ENCODE assay signal across 21 cellular contexts in the genomic region with DNA sequence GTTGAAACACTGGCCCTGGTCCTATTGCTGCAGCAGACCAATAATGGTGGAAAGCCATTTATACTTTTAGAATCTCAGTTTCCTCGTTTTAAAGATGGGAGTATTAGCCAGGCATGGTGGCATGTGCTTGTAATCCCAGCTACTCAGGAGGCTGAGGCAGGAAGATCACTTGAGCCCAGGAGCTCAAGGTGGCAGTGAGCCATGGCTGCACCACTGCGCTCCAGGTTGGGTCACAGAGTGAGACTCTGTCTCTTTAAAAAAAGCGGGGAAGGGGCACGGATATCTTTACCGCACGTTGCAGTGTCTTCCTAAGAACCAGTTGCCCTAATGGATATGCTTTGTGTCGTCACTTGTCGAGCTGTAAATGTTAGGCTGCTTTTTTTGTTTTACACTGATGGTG. TPM values are rescaled to one million over a fixed set of nuclear protein-coding genes. Genes with fewer than 3 reads are reported as not detected.
DNase-seq lines count a peak whose midpoint lies in the region; ATAC-seq and TF ChIP-seq lines count a peak whose summit lies in the region.
"Had no signal": no experiment of that assay in that cellular context is flagged by ENCODE, and none has a peak within 500 bp of the region (broad histone marks: within the 10 kb centered on the region; RNA-seq: fewer than 3 reads in every experiment).

No MANE protein-coding gene starts in this region.

- no peaks in the 10 kb centered on the region for H3K9me3 ChIP-seq in mesenchymal stem cell (ENCODE audit: control insufficient read depth, low read length)
- H3K9me3 ChIP-seq in stomach smooth muscle (ENCODE audit: control insufficient read depth in 2 of 2, low read length in 2 of 2) = no peaks in the 10 kb centered on the region
- no peaks in the 10 kb centered on the region for H3K9me3 ChIP-seq in PC-3 (ENCODE audit: low read length)
- H3K9me3 ChIP-seq: Peyer's patch had no signal

- H3K14ac ChIP-seq in mesenchymal stem cell (ENCODE audit: low read length in 2 of 2) = no peak overlapping the region

- H4K20me1 ChIP-seq in PC-3 (ENCODE audit: low read length) = 0 out of 2 replicates have a peak, but pooled peaks cover 5% of the 10 kb centered on the region

- H3K27ac Mint-ChIP-seq in WTC11 = peak overlapping the region; percentile 76; the same call in 1 of the 2 replicates
- H3K27ac Mint-ChIP-seq: CD8-positive, alpha-beta T cell; HFFc6 had no signal

- H2AFZ ChIP-seq in mesenchymal stem cell (ENCODE audit: low read depth, low read length) = no peak overlapping the region
- no peak overlapping the region for H2AFZ ChIP-seq in PC-3 (ENCODE audit: low read length)

- no peak overlapping the region for H3K23ac ChIP-seq in mesenchymal stem cell (ENCODE audit: low read length in 2 of 2)

- H3K4me1 Mint-ChIP-seq in WTC11 = peaks cover 69% of the 10 kb centered on the region

- CTCF ChIA-PET in WTC11 (lab: Charles Lee) (interaction anchor here (0.8 to 1.5 kb wide), 3 partner anchors 10 to 269 kb away, joined by 3 read pairs; no protein-coding TSS in a partner anchor), PC-3 (lab: Charles Lee) (no interaction called here)

- BruUV-seq in PC-3 (replicated peaks; lab: Mats Ljungman, UMichigan) = no TSS peak

- TF ChIP-seq CTCF in WTC11 (IDR thresholded peaks at IDR 0.05) (no peak), PC-3 (conservative IDR thresholded peaks at IDR 0.05; ENCODE audit: low read depth, low read length) (no peak)

- H2BK120ac ChIP-seq in mesenchymal stem cell (ENCODE audit: low read depth, low read length) = no peak overlapping the region

- H3K9me2 ChIP-seq in PC-3 (replicated peaks; ENCODE audit: low read length) = no peaks in the 10 kb centered on the region

- no peak overlapping the region for H2BK12ac ChIP-seq in mesenchymal stem cell (ENCODE audit: low read length in 2 of 2)

- H3K9ac ChIP-seq in mesenchymal stem cell (ENCODE audit: low read length) (no peak overlapping the region), stomach smooth muscle (ENCODE audit: low read length in 2 of 2) (no peak overlapping the region), PC-3 (ENCODE audit: low read length) (no peak overlapping the region)

- in situ Hi-C loops in G401 (cut with HindIII; ENCODE audit: low sequenced_read_pairs) = no loop called here

- H3K4ac ChIP-seq in mesenchymal stem cell (ENCODE audit: low read depth in 1 of 2, low read length in 2 of 2) = no peak overlapping the region

- H3K79me1 ChIP-seq in mesenchymal stem cell (replicated peaks; ENCODE audit: low read length, poor library complexity, severe bottlenecking) = no peaks in the 10 kb centered on the region

- 0 out of 2 replicates have a peak, but pooled peaks cover 7% of the 10 kb centered on the region for H3K9me3 Mint-ChIP-seq in WTC11
- H3K9me3 Mint-ChIP-seq: CD8-positive, alpha-beta T cell; HFFc6 had no signal

- WGBS in mesenchymal stem cell = 78% methylated on average over 8 of the region's 8 CpGs

- intact Hi-C loops in PC-3 (cut with micrococcal nuclease) = no loop called here

- H3K79me2 ChIP-seq in PC-3 (ENCODE audit: low read length) = peaks cover 91% of the 10 kb centered on the region

- no peak overlapping the region for H2BK15ac ChIP-seq in mesenchymal stem cell (ENCODE audit: low read depth, poor library complexity, severe bottlenecking)

- H3K4me1 ChIP-seq in mesenchymal stem cell (ENCODE audit: control insufficient read depth, insufficient read depth, low read depth, low read length) (peaks cover 24% of the 10 kb centered on the region), stomach smooth muscle (ENCODE audit: control insufficient read depth, insufficient read depth, low read length) (peaks cover 49% of the 10 kb centered on the region), PC-3 (ENCODE audit: insufficient read depth, low read length) (peaks cover 9% of the 10 kb centered on the region)

- H3K36me3 Mint-ChIP-seq in WTC11 = peaks cover 37% of the 10 kb centered on the region
- H3K36me3 Mint-ChIP-seq: CD8-positive, alpha-beta T cell had no signal

- H3K27me3 ChIP-seq in mesenchymal stem cell (ENCODE audit: control insufficient read depth in 1 of 2, insufficient read depth in 1 of 2, low read length in 2 of 2) (no peaks in the 10 kb centered on the region), stomach smooth muscle (ENCODE audit: control insufficient read depth in 1 of 2, insufficient read depth in 2 of 2, low read length in 2 of 2) (no peaks in the 10 kb centered on the region), PC-3 (ENCODE audit: low read length) (no peaks in the 10 kb centered on the region)
- H3K27me3 ChIP-seq: Peyer's patch had no signal

- POLR2A ChIA-PET in WTC11 (lab: Charles Lee) = no interaction called here
- POLR2A ChIA-PET in PC-3 (lab: Charles Lee; ENCODE audit: unreplicated experiment) = no interaction called here

- no peak overlapping the region for H4K91ac ChIP-seq in mesenchymal stem cell (ENCODE audit: low read length)

- H3F3A ChIP-seq in PC-3 (ENCODE audit: low read length, unreplicated experiment) = no peaks in the 10 kb centered on the region

- H3K36me3 ChIP-seq in mesenchymal stem cell (ENCODE audit: control insufficient read depth in 1 of 2, insufficient read depth in 2 of 2, low read depth in 1 of 2, low read length in 2 of 2) (peaks cover 32 to 67% of the 10 kb centered on the region in 2 experiments), stomach smooth muscle (ENCODE audit: control insufficient read depth in 2 of 2, insufficient read depth in 2 of 2, low read length in 2 of 2) (no peaks in the 10 kb centered on the region), PC-3 (ENCODE audit: low read depth, low read length) (peaks cover 6% of the 10 kb centered on the region; the same call in 1 of the 2 replicates)
- H3K36me3 ChIP-seq: Peyer's patch had no signal

- H3K27ac ChIP-seq in mesenchymal stem cell (ENCODE audit: low read length, poor library complexity, severe bottlenecking) (peak overlapping the region; percentile 12), stomach smooth muscle (ENCODE audit: low read length) (peak overlapping the region; percentile 64), PC-3 (ENCODE audit: low read length) (no peak overlapping the region)
- H3K27ac ChIP-seq: Peyer's patch had no signal

- H3K4me3 Mint-ChIP-seq in WTC11 = no peak overlapping the region
- H3K4me3 Mint-ChIP-seq: CD8-positive, alpha-beta T cell; HFFc6 had no signal

- H3K18ac ChIP-seq in mesenchymal stem cell (ENCODE audit: low read depth in 1 of 2, low read length in 2 of 2) = peak overlapping the region in 1 of 2 experiments; percentile 44

- H4K8ac ChIP-seq in mesenchymal stem cell (ENCODE audit: low read length) = no peak overlapping the region

- no peak overlapping the region for H3K4me3 ChIP-seq in mesenchymal stem cell (ENCODE audit: insufficient read depth in 1 of 2, low read depth in 1 of 2, low read length in 2 of 2)
- H3K4me3 ChIP-seq in stomach smooth muscle (ENCODE audit: low read length in 2 of 2) = peak overlapping the region; percentile 40 to 47
- no peak overlapping the region for H3K4me3 ChIP-seq in PC-3 (ENCODE audit: low read length)
- H3K4me3 ChIP-seq: Peyer's patch had no signal

- peak; percentile 73 for DNase-seq in G401 (ENCODE audit: low spot score)
- DNase-seq in WTC11 (ENCODE audit: low spot score) = no peak
- no peak for DNase-seq in mesenchymal stem cell
- DNase-seq in PC-3 = no peak
- no peak for DNase-seq in activated CD4-positive, CD25-positive, alpha-beta regulatory T cell (lab: John Stamatoyannopoulos, UW)
- no peak for DNase-seq in DMS53 treated with DMSO at 0.1 percent for 48 hours (lab: John Stamatoyannopoulos, UW; ENCODE audit: unreplicated experiment)
- DNase-seq: C1 segment of cervical spinal cord; Calu3; CD8-positive, alpha-beta T cell; GF-D8; HFFc6; Karpas-422; NCI-H1694; NCI-H2081 treated with DMSO at 0.1 percent for 48 hours; NCI-H2171 treated with DMSO at 0.1 percent for 48 hours; NCI-H446 treated with DMSO at 0.1 percent for 48 hours; NCI-H526 treated with DMSO at 0.1 percent for 48 hours; NK-92 treated with Interleukin-12 subunit alpha and Interleukin-12 subunit beta, amount 100 ng/mL, for 24 hours; Peyer's patch had no signal

- H3K4me2 ChIP-seq in mesenchymal stem cell (ENCODE audit: low read length, poor library complexity, severe bottlenecking) = no peak overlapping the region
- H3K4me2 ChIP-seq in PC-3 (ENCODE audit: low read length) = no peak overlapping the region

- H2AK5ac ChIP-seq in mesenchymal stem cell (ENCODE audit: low read length, severe bottlenecking) = no peak overlapping the region

- no peak overlapping the region for H2BK5ac ChIP-seq in mesenchymal stem cell (ENCODE audit: low read depth, low read length, poor library complexity, severe bottlenecking)

- H3K27me3 Mint-ChIP-seq in WTC11 (ENCODE audit: low read depth) = no peaks in the 10 kb centered on the region

- ATAC-seq in WTC11 (no peak), PC-3 (no peak)
- ATAC-seq: CD8-positive, alpha-beta T cell; SK-N-SH treated with all-trans-retinoic acid at 6 μM for 48 hours had no signal

TF ChIP-seq in WTC11, 78 proteins besides CTCF, POLR2A, EP300 and RAD21:
- TF ChIP-seq SP1 (CRISPR knock-in tag; conservative IDR thresholded peaks at IDR 0.05) = 0 out of 2 replicates have a peak, but pooled peaks have one; percentile 23
- no peak for TF ChIP-seq ZBTB21 (CRISPR knock-in tag; IDR thresholded peaks at IDR 0.05; ENCODE audit: borderline replicate concordance)

RNA-seq across cellular contexts. Expression of gene MTCL1, which starts 8.3 kb away (rescaled TPM):
- 0.43 and 2.2 TPM in 2 replicates for total RNA-seq in G401 (2014; rRNA removed; shearing (Covaris generic))
- total RNA-seq in WTC11 (2021) (50.0 to 64.3 TPM (median 52.9 TPM) in 3 replicates), PC-3 (2014; rRNA removed) (33.1 and 58.8 TPM in 2 replicates)
- 15.4 TPM for polyA plus RNA-seq in mesenchymal stem cell (2013, experiment 1 of 2)
- 15.4 TPM for polyA plus RNA-seq in mesenchymal stem cell (2013, experiment 2 of 2)

Comparison
In these comparisons a context has a peak if more than half of its experiments do, and no peak if none do; other contexts are left out.
1. H3K4me3 ChIP-seq: peak in stomach smooth muscle (2 of 2); none in mesenchymal stem cell (0 of 2) and PC-3 (single experiment).
2. RNA of gene MTCL1, which starts 8.3 kb away (total RNA-seq): 50.0 to 64.3 TPM in WTC11 and 33.1 to 58.8 TPM in PC-3; 0.43 to 2.2 TPM in G401; every median in the first group is over 10 times any median in the second.